8 cellular contexts compared by ENCODE assay signal in genomic region chr1:155277070-155277895, GRCh38. TPM values are rescaled to one million over a fixed set of nuclear protein-coding genes. Genes with fewer than 3 reads are reported as not detected.
DNase-seq lines count a peak whose midpoint lies in the region; ATAC-seq and TF ChIP-seq lines count a peak whose summit lies in the region.

TSS of gene HCN3 (plus strand) at chr1:155277463. CDS start at chr1:155277591, 128 bp downstream.

- H3F3A ChIP-seq in PC-3 (ENCODE audit: low read length, unreplicated experiment) = no peaks in the 10 kb centered on the region

- H3K9ac ChIP-seq in PC-3 (ENCODE audit: low read length) = peak within 1 kb of the TSS; percentile 69
- no peak within 1 kb of the TSS for H3K9ac ChIP-seq in muscle layer of colon (ENCODE audit: low read length)

- H3K4me1 ChIP-seq in PC-3 (ENCODE audit: insufficient read depth, low read length) = peaks cover 13% of the 10 kb centered on the region
- H3K4me1 ChIP-seq in muscle layer of colon (ENCODE audit: insufficient read depth, low read length) = peaks cover 17% of the 10 kb centered on the region

- H3K4me2 ChIP-seq in PC-3 (ENCODE audit: low read length) = peak within 1 kb of the TSS; percentile 100

- intact Hi-C loops in PC-3 (cut with micrococcal nuclease) = loop anchor here (1.0 kb wide), 2 partner anchors 31 to 46 kb away; partner anchors contain the start of gene FDPS

- peak within 1 kb of the TSS; percentile 96 for H3K4me3 ChIP-seq in PC-3 (ENCODE audit: low read length)
- H3K4me3 ChIP-seq in muscle layer of colon (ENCODE audit: low read depth in 1 of 2, low read length in 2 of 2) = peak within 1 kb of the TSS; percentile 61 to 86

- H3K79me2 ChIP-seq in PC-3 (ENCODE audit: low read length) = peaks cover 15% of the 10 kb centered on the region

- DNase-seq in DMS114 treated with DMSO at 0.1 percent for 48 hours (lab: John Stamatoyannopoulos, UW; ENCODE audit: unreplicated experiment) (peak; percentile 99), KG1 (lab: John Stamatoyannopoulos, UW) (peak; percentile 78), PC-3 (peak; percentile 99)
- DNase-seq in activated T-cell treated with anti-CD3 and anti-CD28 coated beads, Interleukin-2, amount 50 U/mL, for 1 hour = peak; percentile 93
- DNase-seq in stimulated activated CD8-positive, alpha-beta memory T cell treated with anti-CD3 and anti-CD28 coated beads, Interleukin-4, amount 100 ng/mL, for 48 hours = peak; percentile 99

- peaks cover 4% of the 10 kb centered on the region; the same call in 1 of the 2 replicates for H4K20me1 ChIP-seq in PC-3 (ENCODE audit: low read length)

- POLR2A ChIA-PET in PC-3 (lab: Charles Lee; ENCODE audit: unreplicated experiment) = interaction anchor here (0.5 to 0.6 kb wide), 2 partner anchors 43 to 47 kb away, joined by 3 read pairs; partner anchors contain the start of gene RUSC1

- H3K27ac ChIP-seq in PC-3 (ENCODE audit: low read length) (no peak within 1 kb of the TSS), muscle layer of colon (ENCODE audit: low read depth, low read length) (peak within 1 kb of the TSS; percentile 42)

- H3K9me3 ChIP-seq in PC-3 (ENCODE audit: low read length) = no peaks in the 10 kb centered on the region
- H3K9me3 ChIP-seq in muscle layer of colon (ENCODE audit: low read length) = no peaks in the 10 kb centered on the region

- peak within 1 kb of the TSS; percentile 100 for H2AFZ ChIP-seq in PC-3 (ENCODE audit: low read length)

- TF ChIP-seq CTCF in PC-3 (conservative IDR thresholded peaks at IDR 0.05; ENCODE audit: low read depth, low read length) = peak; percentile 85

- H3K9me2 ChIP-seq in PC-3 (replicated peaks; ENCODE audit: low read length) = no peaks in the 10 kb centered on the region

- CTCF ChIA-PET in PC-3 (lab: Charles Lee) = interaction anchor here (0.6 to 1.0 kb wide), 2 partner anchors 26 to 46 kb away, joined by 3 to 5 read pairs; no protein-coding TSS in a partner anchor

- no peaks in the 10 kb centered on the region for H3K36me3 ChIP-seq in PC-3 (ENCODE audit: low read depth, low read length)
- H3K36me3 ChIP-seq in muscle layer of colon (ENCODE audit: insufficient read depth, low read length) = no peaks in the 10 kb centered on the region

- ATAC-seq in GM21723 (IDR thresholded peaks at IDR 0.05; ENCODE audit: unreplicated experiment) = peak; percentile 62
- peak; percentile 71 for ATAC-seq in PC-3
- peak; percentile 89 for ATAC-seq in esophagus mucosa

- TSS peak; percentile 30 for BruUV-seq in PC-3 (replicated peaks; lab: Mats Ljungman, UMichigan)

- H3K27me3 ChIP-seq in PC-3 (ENCODE audit: low read length) = no peaks in the 10 kb centered on the region
- no peaks in the 10 kb centered on the region for H3K27me3 ChIP-seq in muscle layer of colon (ENCODE audit: control insufficient read depth in 1 of 2, insufficient read depth in 2 of 2, low read length in 2 of 2)

RNA-seq across cellular contexts. Expression of gene HCN3, which starts in this region (rescaled TPM):
- 1.8 and 1.9 TPM in 2 replicates for total RNA-seq in PC-3 (2014; rRNA removed)
- total RNA-seq in esophagus mucosa = 1.7 TPM
